Comparison of ENCODE assay signal across 1 cellular context in the genomic region with DNA sequence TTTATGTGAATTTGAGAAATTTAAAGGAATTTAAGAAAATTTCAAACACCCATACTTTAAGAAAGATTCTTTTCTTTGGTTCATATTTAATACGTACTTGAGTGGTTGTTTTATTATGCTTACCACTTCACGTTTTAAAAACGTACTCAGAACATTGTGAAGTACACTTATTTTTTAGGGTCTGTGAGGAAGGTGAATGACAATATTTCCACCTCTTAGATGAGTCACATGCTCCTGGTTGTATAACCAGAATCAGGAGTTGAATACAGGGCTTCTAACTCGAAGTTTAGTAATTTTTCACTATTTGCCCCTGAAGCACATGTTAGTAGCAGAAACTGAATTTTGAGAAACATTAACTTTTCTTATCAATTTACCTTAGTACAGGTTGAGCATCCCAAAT.
TF ChIP-seq lines count a peak whose summit lies in the region.

No MANE protein-coding gene starts in this region.

TF ChIP-seq in GM23338, 12 proteins besides CTCF, POLR2A, EP300 and RAD21 (continued from another document):
- no peak for TF ChIP-seq STAT1 (IDR thresholded peaks at IDR 0.05; ENCODE audit: unreplicated experiment)
- TF ChIP-seq ZNF114 (CRISPR knock-in tag; IDR thresholded peaks at IDR 0.05) = no peak
- TF ChIP-seq EZH2phosphoT487 (IDR thresholded peaks at IDR 0.05; ENCODE audit: unreplicated experiment) = no peak
- no peak for TF ChIP-seq JUNB (IDR thresholded peaks at IDR 0.05; ENCODE audit: unreplicated experiment)
- TF ChIP-seq ZNF462 (CRISPR knock-in tag; IDR thresholded peaks at IDR 0.05) = no peak
- no peak for TF ChIP-seq ZNF331 (CRISPR knock-in tag; IDR thresholded peaks at IDR 0.05; ENCODE audit: low read depth)
- no peak for TF ChIP-seq REST (IDR thresholded peaks at IDR 0.05; ENCODE audit: unreplicated experiment)
- TF ChIP-seq CREB1 (CRISPR knock-in tag; IDR thresholded peaks at IDR 0.05; ENCODE audit: low read depth) = no peak
- TF ChIP-seq, protein P1, sequence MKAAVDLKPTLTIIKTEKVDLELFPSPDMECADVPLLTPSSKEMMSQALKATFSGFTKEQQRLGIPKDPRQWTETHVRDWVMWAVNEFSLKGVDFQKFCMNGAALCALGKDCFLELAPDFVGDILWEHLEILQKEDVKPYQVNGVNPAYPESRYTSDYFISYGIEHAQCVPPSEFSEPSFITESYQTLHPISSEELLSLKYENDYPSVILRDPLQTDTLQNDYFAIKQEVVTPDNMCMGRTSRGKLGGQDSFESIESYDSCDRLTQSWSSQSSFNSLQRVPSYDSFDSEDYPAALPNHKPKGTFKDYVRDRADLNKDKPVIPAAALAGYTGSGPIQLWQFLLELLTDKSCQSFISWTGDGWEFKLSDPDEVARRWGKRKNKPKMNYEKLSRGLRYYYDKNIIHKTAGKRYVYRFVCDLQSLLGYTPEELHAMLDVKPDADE (IDR thresholded peaks at IDR 0.05) = no peak
- no peak for TF ChIP-seq EZH2 (IDR thresholded peaks at IDR 0.05; ENCODE audit: low read depth, unreplicated experiment)
